9 cellular contexts compared by ENCODE assay signal in genomic region chr1:231931846-231932454, GRCh38.
DNase-seq lines count a peak whose midpoint lies in the region; ATAC-seq and TF ChIP-seq lines count a peak whose summit lies in the region.
"Had no signal": no experiment of that assay in that cellular context is flagged by ENCODE, and none has a peak within 500 bp of the region (broad histone marks: within the 10 kb centered on the region; RNA-seq: fewer than 3 reads in every experiment).

No MANE protein-coding gene starts in this region.

- no peak overlapping the region for H3K4me2 ChIP-seq in HCT116 (ENCODE audit: low read length)

- peaks cover 9% of the 10 kb centered on the region for H3K9me3 Mint-ChIP-seq in activated CD4-positive, alpha-beta memory T cell treated with anti-CD3 and anti-CD28 coated beads, Interleukin-2, amount 10 ng/mL, durations not matched to agents 7 days and 5 days

- no peak for TF ChIP-seq EP300 in upper lobe of left lung (IDR thresholded peaks at IDR 0.05)

- POLR2A ChIA-PET in HCT116 (lab: Charles Lee): no interaction called here
- POLR2A ChIA-PET in activated CD4-positive, alpha-beta memory T cell treated with anti-CD3 and anti-CD28 coated beads, Interleukin-2, amount 10 ng/mL, durations not matched to agents 7 days and 5 days (lab: Charles Lee): interaction anchor here (0.6 to 1.6 kb wide), 2 partner anchors 10 to 12 kb away, joined by 3 to 4 read pairs; no protein-coding TSS in a partner anchor

- no peaks in the 10 kb centered on the region for H3K79me2 ChIP-seq in HCT116 (ENCODE audit: insufficient read depth, low read length)

- H3K27ac Mint-ChIP-seq in activated CD4-positive, alpha-beta memory T cell treated with anti-CD3 and anti-CD28 coated beads, Interleukin-2, amount 10 ng/mL, durations not matched to agents 7 days and 5 days: no peak overlapping the region
- H3K27ac Mint-ChIP-seq: stimulated activated naive B cell treated with anti-CD40 and anti-IgM and Interleukin-4, amounts not matched to agents 10 μg/mL and 1 μg/mL and 100 μg/mL, for 72 hours had no signal

- H2AFZ ChIP-seq in HCT116 (ENCODE audit: low read depth, low read length, poor library complexity, severe bottlenecking): no peak overlapping the region

- no peaks in the 10 kb centered on the region for H3K9me2 ChIP-seq in HCT116 (ENCODE audit: insufficient read depth)

- ATAC-seq in HCT116 (peak; percentile 78), upper lobe of left lung (ENCODE audit: low FRiP score in 2 of 2) (no peak)

- H3K9ac ChIP-seq in HCT116 (ENCODE audit: low read length): no peak overlapping the region

- H3K27me3 ChIP-seq in HCT116 (ENCODE audit: insufficient read depth, low read length): peaks cover 11% of the 10 kb centered on the region; the same call in 1 of the 2 replicates
- H3K27me3 ChIP-seq in upper lobe of left lung: no peaks in the 10 kb centered on the region

- TF ChIP-seq POLR2A in HCT116 (IDR thresholded peaks at IDR 0.05; ENCODE audit: borderline replicate concordance, extremely low read depth, insufficient read depth, insufficient read length): no peak
- TF ChIP-seq POLR2A in upper lobe of left lung (IDR thresholded peaks at IDR 0.05): no peak

- H3K4me3 ChIP-seq in AG09309 (ENCODE audit: control insufficient read depth, low read depth, low read length) (no peak overlapping the region), HCT116 (replicated peaks in 1 of 2; ENCODE audit: low read depth in 1 of 2, low read length in 2 of 2) (no peak overlapping the region), upper lobe of left lung (no peak overlapping the region)

- H4K20me1 ChIP-seq in HCT116 (ENCODE audit: insufficient read depth): no peaks in the 10 kb centered on the region

- no TSS peak for BruUV-seq in HCT116 (replicated peaks; lab: Mats Ljungman, UMichigan)

- H3K27ac ChIP-seq in HCT116 (ENCODE audit: low read depth, low read length) (no peak overlapping the region), upper lobe of left lung (no peak overlapping the region)

- H3K4me1 Mint-ChIP-seq in activated CD4-positive, alpha-beta memory T cell treated with anti-CD3 and anti-CD28 coated beads, Interleukin-2, amount 10 ng/mL, durations not matched to agents 7 days and 5 days: no peaks in the 10 kb centered on the region
- H3K4me1 Mint-ChIP-seq: stimulated activated naive B cell treated with anti-CD40 and anti-IgM and Interleukin-4, amounts not matched to agents 10 μg/mL and 1 μg/mL and 100 μg/mL, for 72 hours had no signal

- 93 to 94% methylated on average over 4 of the region's 4 CpGs for WGBS in upper lobe of left lung, 2 donors

- CTCF ChIA-PET in HCT116 (lab: Charles Lee): no interaction called here
- CTCF ChIA-PET in activated CD4-positive, alpha-beta memory T cell treated with anti-CD3 and anti-CD28 coated beads, Interleukin-2, amount 10 ng/mL, durations not matched to agents 7 days and 5 days (lab: Charles Lee): interaction anchor here (0.6 to 4.0 kb wide), 18 partner anchors 9 to 121 kb away, joined by 3 to 38 read pairs (median 4); no protein-coding TSS in a partner anchor

- peaks cover 2% of the 10 kb centered on the region for H3K27me3 Mint-ChIP-seq in activated CD4-positive, alpha-beta memory T cell treated with anti-CD3 and anti-CD28 coated beads, Interleukin-2, amount 10 ng/mL, durations not matched to agents 7 days and 5 days

- peak; percentile 33; the same call in 1 of the 2 replicates for TF ChIP-seq RAD21 in HCT116 (IDR thresholded peaks at IDR 0.05; ENCODE audit: low read depth)

- intact Hi-C loops in HCT116 (cut with micrococcal nuclease): loop anchor here (2.0 kb wide), 1 partner anchor 207 kb away; no protein-coding TSS in a partner anchor

- RAD21 ChIA-PET in HCT116 (lab: Charles Lee; ENCODE audit: low non-redundant PET in 1 of 2, low total read pairs in 2 of 2, uncharacterized antibody in 2 of 2, unreplicated experiment in 2 of 2): interaction anchor here in 1 of 2 experiments (0.6 kb wide), 1 partner anchor 375 kb away, joined by 3 read pairs; no protein-coding TSS in a partner anchor

- DNase-seq in AG09309 (ENCODE audit: low read depth) (no peak), HCT116 (ENCODE audit: low read depth, low spot score) (peak; percentile 21), iPS-NIHi11 (ENCODE audit: low spot score) (peak; percentile 68), upper lobe of left lung (no peak), NCI-H1048 (lab: John Stamatoyannopoulos, UW) (no peak), SHP77 treated with DMSO at 0.1 percent for 48 hours (lab: John Stamatoyannopoulos, UW) (no peak), DMS153 treated with DMSO at 0.1 percent for 48 hours (lab: John Stamatoyannopoulos, UW; ENCODE audit: unreplicated experiment) (no peak)
- DNase-seq in activated CD4-positive, alpha-beta memory T cell treated with anti-CD3 and anti-CD28 coated beads, Interleukin-2, amount 10 ng/mL, durations not matched to agents 7 days and 5 days: peak; percentile 49
- DNase-seq: stimulated activated naive B cell treated with anti-CD40 and anti-IgM and Interleukin-4, amounts not matched to agents 10 μg/mL and 1 μg/mL and 100 μg/mL, for 72 hours had no signal

- TF ChIP-seq CTCF in AG09309 (IDR thresholded peaks at IDR 0.05; ENCODE audit: control insufficient read depth, insufficient read depth, low read depth, low read length, missing control alignments): peak; percentile 28
- peak; percentile 27 to 91 (median 78); a peak in 4 of 6 replicates for TF ChIP-seq CTCF in HCT116 (IDR thresholded peaks at IDR 0.05 in 2 of 3, conservative IDR thresholded peaks at IDR 0.05 in 1 of 3; ENCODE audit: borderline replicate concordance in 1 of 3, insufficient read depth in 1 of 3, low read depth in 2 of 3, low read length in 2 of 3)
- peak; percentile 14 to 39 (median 24) for TF ChIP-seq CTCF in upper lobe of left lung (IDR thresholded peaks at IDR 0.05)

- H3K4me3 Mint-ChIP-seq in activated CD4-positive, alpha-beta memory T cell treated with anti-CD3 and anti-CD28 coated beads, Interleukin-2, amount 10 ng/mL, durations not matched to agents 7 days and 5 days: no peak overlapping the region
- H3K4me3 Mint-ChIP-seq: stimulated activated naive B cell treated with anti-CD40 and anti-IgM and Interleukin-4, amounts not matched to agents 10 μg/mL and 1 μg/mL and 100 μg/mL, for 72 hours had no signal

- H3K36me3 Mint-ChIP-seq in activated CD4-positive, alpha-beta memory T cell treated with anti-CD3 and anti-CD28 coated beads, Interleukin-2, amount 10 ng/mL, durations not matched to agents 7 days and 5 days (ENCODE audit: low read depth): peaks cover 5% of the 10 kb centered on the region

- H3K4me1 ChIP-seq in HCT116 (ENCODE audit: control insufficient read depth in 1 of 2, insufficient read depth in 2 of 2, low read length in 2 of 2) (no peaks in the 10 kb centered on the region), upper lobe of left lung (peaks cover 2 to 8% (median 4%) of the 10 kb centered on the region in 4 donors)

- H3K36me3 ChIP-seq in HCT116 (ENCODE audit: control insufficient read depth in 1 of 2, insufficient read depth in 2 of 2, low read length in 2 of 2): no peaks in the 10 kb centered on the region
- no peaks in the 10 kb centered on the region for H3K36me3 ChIP-seq in upper lobe of left lung

- H3K9me3 ChIP-seq in HCT116 (ENCODE audit: control insufficient read depth in 1 of 2, insufficient read depth in 1 of 2, low read depth in 1 of 2, low read length in 2 of 2): peaks cover 3 to 8% of the 10 kb centered on the region in 2 experiments; a peak in 1 of 4 replicates
- peaks cover 0 to 5% (median 4%) of the 10 kb centered on the region in 4 donors for H3K9me3 ChIP-seq in upper lobe of left lung

TF ChIP-seq in HCT116, 20 proteins besides CTCF, POLR2A, EP300 and RAD21:
- TF ChIP-seq JUND (IDR thresholded peaks at IDR 0.05) (no peak), SP1 (IDR thresholded peaks at IDR 0.05; ENCODE audit: low read depth) (no peak), SRF (IDR thresholded peaks at IDR 0.05; ENCODE audit: low read depth) (no peak), ZNF274 (IDR thresholded peaks at IDR 0.05; ENCODE audit: low read depth, low read length) (no peak), ZFX (IDR thresholded peaks at IDR 0.05) (no peak), POLR2AphosphoS5 (IDR thresholded peaks at IDR 0.05; ENCODE audit: low read depth, low read length) (no peak)
TF ChIP-seq in HCT116: peak in this region for 0.

Comparison
In these comparisons a context has a peak if more than half of its experiments do, and no peak if none do; other contexts are left out.
1. DNase-seq: peak in HCT116 (single experiment), activated CD4-positive, alpha-beta memory T cell treated with anti-CD3 and anti-CD28 coated beads, Interleukin-2, amount 10 ng/mL, durations not matched to agents 7 days and 5 days (single experiment) and iPS-NIHi11 (single experiment); none in AG09309 (single experiment), upper lobe of left lung (0 of 2), NCI-H1048 (single experiment), SHP77 treated with DMSO at 0.1 percent for 48 hours (single experiment) and DMS153 treated with DMSO at 0.1 percent for 48 hours (single experiment).
2. CTCF ChIP-seq: peak in every context shown above with its lines; median percentile 78 in HCT116; 28 in AG09309; 24 in upper lobe of left lung.